In the genomic region with DNA sequence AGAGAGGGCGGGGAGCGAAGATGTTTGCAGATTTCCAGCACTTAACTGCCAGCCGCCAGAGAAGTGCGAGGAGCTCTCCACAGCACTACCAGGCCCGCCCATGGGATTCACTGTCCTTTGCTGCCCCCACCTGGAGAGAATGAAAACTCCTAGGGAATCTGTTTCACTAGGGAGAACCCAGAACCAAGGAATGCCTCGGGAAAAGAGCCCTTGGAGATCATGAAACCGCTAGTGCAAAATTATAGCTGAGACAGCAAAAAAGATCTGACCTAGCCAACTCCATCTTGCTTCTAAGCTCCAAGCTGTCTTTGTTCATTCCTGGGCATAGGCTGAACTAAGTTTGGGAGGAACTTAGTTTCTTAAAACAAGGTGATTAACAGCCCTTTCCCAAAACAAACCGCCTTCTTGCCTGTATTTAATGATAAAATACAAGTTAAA, we compare ENCODE assay signal across 8 cellular contexts.
DNase-seq lines count a peak whose midpoint lies in the region; ATAC-seq, FAIRE-seq and TF ChIP-seq lines count a peak whose summit lies in the region.

No MANE protein-coding gene starts in this region.

- CTCF ChIA-PET in A549 (lab: Yijun Ruan, JAX): interaction anchor here (0.6 to 12.0 kb wide), 118 partner anchors 8 to 1977 kb away, joined by 3 to 685 read pairs (median 4); partner anchors contain the start of genes CCNB2, GCNT3, GTF2A2 and RNF111

- TF ChIP-seq POLR2A in A549 (IDR thresholded peaks at IDR 0.05; ENCODE audit: low read length) (no peak), prostate gland (IDR thresholded peaks at IDR 0.05) (no peak)

- H3K36me3 ChIP-seq in prostate gland: no peaks in the 10 kb centered on the region
- H3K36me3 ChIP-seq in aorta (ENCODE audit: control insufficient read depth in 1 of 2, insufficient read depth in 2 of 2, low read length in 1 of 2): no peaks in the 10 kb centered on the region

- POLR2A ChIA-PET in A549 (lab: Yijun Ruan, JAX): interaction anchor here (0.6 to 1.5 kb wide), 7 partner anchors 82 to 758 kb away, joined by 3 to 6 read pairs (median 3); partner anchors contain the start of genes BNIP2, GCNT3, GTF2A2 and MINDY2

- H3K27me3 ChIP-seq in prostate gland (replicated peaks; ENCODE audit: insufficient read depth) (no peaks in the 10 kb centered on the region), aorta (ENCODE audit: control insufficient read depth in 1 of 2, insufficient read depth in 2 of 2, low read length in 1 of 2) (no peaks in the 10 kb centered on the region)

- TF ChIP-seq EP300 in A549 (IDR thresholded peaks at IDR 0.05): no peak

- WGBS in A549 (ENCODE audit: missing lambda C conversion rate): 13% methylated on average over 8 of the region's 8 CpGs
- WGBS in prostate gland: 14% methylated on average over 8 of the region's 8 CpGs
- WGBS in aorta, 2 donors: 14 to 15% methylated on average over 8 of the region's 8 CpGs

- H3K27ac ChIP-seq in A549 (no peak overlapping the region), prostate gland (no peak overlapping the region), aorta (ENCODE audit: low read depth in 1 of 2, low read length in 2 of 2) (no peak overlapping the region)

- TF ChIP-seq RAD21 in A549 (conservative IDR thresholded peaks at IDR 0.05 in 1 of 2, IDR thresholded peaks at IDR 0.05 in 1 of 2): peak; percentile 99

- peak; percentile 95 to 99 for ATAC-seq in A549
- ATAC-seq in aorta (ENCODE audit: low FRiP score): peak; percentile 95

- H3K4me2 ChIP-seq in A549: peak overlapping the region; percentile 33; the same call in 2 of the 3 replicates

- peak; percentile 91 for FAIRE-seq in A549 (lab: Jason Lieb, UNC)
- peak; percentile 81 for FAIRE-seq in GM19239 (lab: Jason Lieb, UNC)

- no peak overlapping the region for H3K4me3 ChIP-seq in A549
- no peak overlapping the region for H3K4me3 ChIP-seq in prostate gland
- H3K4me3 ChIP-seq in aorta (ENCODE audit: low read length in 2 of 2): no peak overlapping the region

- TF ChIP-seq CTCF in A549 (IDR thresholded peaks at IDR 0.05) (peak; percentile 97), prostate gland (IDR thresholded peaks at IDR 0.05) (peak; percentile 33 to 86 (median 81))

- H3K4me1 ChIP-seq in A549: peaks cover 10% of the 10 kb centered on the region; the same call in 1 of the 3 replicates
- no peaks in the 10 kb centered on the region for H3K4me1 ChIP-seq in prostate gland (replicated peaks)
- no peaks in the 10 kb centered on the region for H3K4me1 ChIP-seq in aorta (ENCODE audit: control insufficient read depth in 1 of 2, insufficient read depth in 2 of 2, low read length in 2 of 2)

- intact Hi-C loops in cardiac septum (cut with DNase I): loop anchor here (10.0 kb wide), 1 partner anchor 544 kb away; the partner anchor contains the start of gene RNF111
- intact Hi-C loops in prostate gland (cut with DNase I): no loop called here
- intact Hi-C loops in aorta (cut with DNase I): no loop called here

- DNase-seq in A549 (ENCODE audit: low read depth in 1 of 2, low spot score in 1 of 2) (peak; percentile 74 to 93), GM19239 (ENCODE audit: insufficient read length, low spot score) (no peak), NCI-H146 treated with DMSO at 0.1 percent for 48 hours (lab: John Stamatoyannopoulos, UW; ENCODE audit: unreplicated experiment) (peak; percentile 57), T follicular helper cell (ENCODE audit: low read depth) (peak; percentile 51), cardiac septum (ENCODE audit: low spot score) (peak; percentile 89), prostate gland (ENCODE audit: low spot score) (peak; percentile 88), aorta (peak; percentile 81 to 82)
- peak; percentile 36 for DNase-seq in activated naive CD8-positive, alpha-beta T cell treated with anti-CD3 and anti-CD28 coated beads, Interleukin-2, amount 50 U/mL, for 16 hours (ENCODE audit: low read depth, low spot score)

- H3K9me3 ChIP-seq in A549 (no peaks in the 10 kb centered on the region), prostate gland (no peaks in the 10 kb centered on the region), aorta (ENCODE audit: control insufficient read depth, low read length) (no peaks in the 10 kb centered on the region)

TF ChIP-seq in A549, 52 proteins besides CTCF, POLR2A, EP300 and RAD21 (continues in another document):
- TF ChIP-seq HOXB5 (CRISPR knock-in tag; IDR thresholded peaks at IDR 0.05): peak; percentile 65; the same call in 1 of the 2 replicates
- no peak for TF ChIP-seq NPAS2 (CRISPR knock-in tag; IDR thresholded peaks at IDR 0.05; ENCODE audit: borderline replicate concordance)
- TF ChIP-seq, protein P1, sequence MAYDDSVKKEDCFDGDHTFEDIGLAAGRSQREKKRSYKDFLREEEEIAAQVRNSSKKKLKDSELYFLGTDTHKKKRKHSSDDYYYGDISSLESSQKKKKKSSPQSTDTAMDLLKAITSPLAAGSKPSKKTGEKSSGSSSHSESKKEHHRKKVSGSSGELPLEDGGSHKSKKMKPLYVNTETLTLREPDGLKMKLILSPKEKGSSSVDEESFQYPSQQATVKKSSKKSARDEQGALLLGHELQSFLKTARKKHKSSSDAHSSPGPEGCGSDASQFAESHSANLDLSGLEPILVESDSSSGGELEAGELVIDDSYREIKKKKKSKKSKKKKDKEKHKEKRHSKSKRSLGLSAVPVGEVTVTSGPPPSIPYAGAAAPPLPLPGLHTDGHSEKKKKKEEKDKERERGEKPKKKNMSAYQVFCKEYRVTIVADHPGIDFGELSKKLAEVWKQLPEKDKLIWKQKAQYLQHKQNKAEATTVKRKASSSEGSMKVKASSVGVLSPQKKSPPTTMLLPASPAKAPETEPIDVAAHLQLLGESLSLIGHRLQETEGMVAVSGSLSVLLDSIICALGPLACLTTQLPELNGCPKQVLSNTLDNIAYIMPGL (CRISPR knock-in tag; IDR thresholded peaks at IDR 0.05; ENCODE audit: borderline replicate concordance): no peak
- TF ChIP-seq RFX5 (IDR thresholded peaks at IDR 0.05): 0 out of 2 replicates have a peak, but pooled peaks have one; percentile 50
- TF ChIP-seq PHF8 (IDR thresholded peaks at IDR 0.05; ENCODE audit: borderline replicate concordance, low read depth): no peak
- no peak for TF ChIP-seq RARB (CRISPR knock-in tag; IDR thresholded peaks at IDR 0.05)
- TF ChIP-seq SMC3 (IDR thresholded peaks at IDR 0.05): peak; percentile 94
- no peak for TF ChIP-seq GATA3 (IDR thresholded peaks at IDR 0.05; ENCODE audit: borderline replicate concordance)
- 0 out of 2 replicates have a peak, but pooled peaks have one; percentile 60 for TF ChIP-seq FOXS1 (CRISPR knock-in tag; IDR thresholded peaks at IDR 0.05)
- TF ChIP-seq, protein P2, sequence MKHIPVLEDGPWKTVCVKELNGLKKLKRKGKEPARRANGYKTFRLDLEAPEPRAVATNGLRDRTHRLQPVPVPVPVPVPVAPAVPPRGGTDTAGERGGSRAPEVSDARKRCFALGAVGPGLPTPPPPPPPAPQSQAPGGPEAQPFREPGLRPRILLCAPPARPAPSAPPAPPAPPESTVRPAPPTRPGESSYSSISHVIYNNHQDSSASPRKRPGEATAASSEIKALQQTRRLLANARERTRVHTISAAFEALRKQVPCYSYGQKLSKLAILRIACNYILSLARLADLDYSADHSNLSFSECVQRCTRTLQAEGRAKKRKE (CRISPR knock-in tag; IDR thresholded peaks at IDR 0.05; ENCODE audit: low read depth): 0 out of 2 replicates have a peak, but pooled peaks have one; percentile 45
- no peak for TF ChIP-seq HDAC2 (IDR thresholded peaks at IDR 0.05)
- no peak for TF ChIP-seq TP53 (CRISPR knock-in tag; IDR thresholded peaks at IDR 0.05)
- no peak for TF ChIP-seq JUNB (IDR thresholded peaks at IDR 0.05)
- peak; percentile 80; the same call in 1 of the 2 replicates for TF ChIP-seq HOXA7 (CRISPR knock-in tag; IDR thresholded peaks at IDR 0.05)
- no peak for TF ChIP-seq CBX2 (IDR thresholded peaks at IDR 0.05; ENCODE audit: borderline replicate concordance, low read depth)
- no peak for TF ChIP-seq JUN (IDR thresholded peaks at IDR 0.05)
- TF ChIP-seq MAFK (IDR thresholded peaks at IDR 0.05; ENCODE audit: partially characterized antibody): peak; percentile 100
- TF ChIP-seq ESRRA (IDR thresholded peaks at IDR 0.05; ENCODE audit: borderline replicate concordance, low read length): no peak
- no peak for TF ChIP-seq REST (IDR thresholded peaks at IDR 0.05)
- TF ChIP-seq, protein P3, sequence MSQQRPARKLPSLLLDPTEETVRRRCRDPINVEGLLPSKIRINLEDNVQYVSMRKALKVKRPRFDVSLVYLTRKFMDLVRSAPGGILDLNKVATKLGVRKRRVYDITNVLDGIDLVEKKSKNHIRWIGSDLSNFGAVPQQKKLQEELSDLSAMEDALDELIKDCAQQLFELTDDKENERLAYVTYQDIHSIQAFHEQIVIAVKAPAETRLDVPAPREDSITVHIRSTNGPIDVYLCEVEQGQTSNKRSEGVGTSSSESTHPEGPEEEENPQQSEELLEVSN (IDR thresholded peaks at IDR 0.05; ENCODE audit: borderline replicate concordance, low read depth): peak; percentile 62
